Comparison of ENCODE assay signal across 12 cellular contexts in the genomic region with DNA sequence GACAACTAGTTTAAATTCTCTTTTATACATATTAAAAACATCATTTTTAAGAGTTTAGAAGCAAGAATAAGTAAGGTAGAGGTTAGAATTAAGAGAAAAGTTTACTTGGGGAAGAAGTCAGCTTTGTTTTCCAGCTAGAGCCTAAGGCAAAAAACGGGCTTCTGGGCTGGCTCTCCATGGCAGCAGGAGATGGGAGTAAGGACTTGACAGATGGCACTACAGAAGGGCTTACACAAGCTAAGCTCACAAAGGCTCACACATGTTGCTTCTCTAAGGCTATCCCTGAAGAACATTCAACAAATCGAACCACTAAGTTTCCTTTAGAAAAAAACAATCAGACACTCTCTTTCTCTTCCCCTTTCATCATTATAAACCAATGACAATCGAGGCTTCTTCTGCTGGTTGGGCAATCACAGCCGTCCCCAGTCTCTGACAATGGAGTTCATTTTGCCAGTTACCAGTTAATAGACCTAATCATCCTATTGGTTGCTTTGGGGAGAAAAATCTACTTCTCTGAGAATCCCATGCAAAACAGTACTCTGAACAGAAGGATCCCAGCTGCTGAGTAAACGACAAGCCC. TPM values are rescaled to one million over a fixed set of nuclear protein-coding genes. Genes with fewer than 3 reads are reported as not detected.
DNase-seq lines count a peak whose midpoint lies in the region; ATAC-seq and TF ChIP-seq lines count a peak whose summit lies in the region.
"Had no signal": no experiment of that assay in that cellular context is flagged by ENCODE, and none has a peak within 500 bp of the region (broad histone marks: within the 10 kb centered on the region; RNA-seq: fewer than 3 reads in every experiment).

No MANE protein-coding gene starts in this region.

- no peaks in the 10 kb centered on the region for H3K79me2 ChIP-seq in DND-41 (ENCODE audit: insufficient read depth, low read length)

- H3K9ac ChIP-seq in DND-41 (ENCODE audit: low read depth, low read length): no peak overlapping the region

- peaks cover 78% of the 10 kb centered on the region for H3K36me3 ChIP-seq in DND-41 (ENCODE audit: insufficient read depth, low read length)

- H3K27me3 Mint-ChIP-seq in brain: no peaks in the 10 kb centered on the region

- H3K9me3 ChIP-seq in DND-41 (ENCODE audit: insufficient read depth, low read length, severe bottlenecking): no peaks in the 10 kb centered on the region
- H3K9me3 ChIP-seq: MG63, right lobe of liver had no signal

- H3K4me2 ChIP-seq in DND-41 (ENCODE audit: insufficient read depth, low read length): no peak overlapping the region

- H3K9me3 Mint-ChIP-seq in brain: no peaks in the 10 kb centered on the region

- no peak overlapping the region for H2AFZ ChIP-seq in DND-41 (ENCODE audit: low read depth, low read length)

- peaks cover 38% of the 10 kb centered on the region for H3K4me1 ChIP-seq in DND-41 (ENCODE audit: insufficient read depth, low read length)

- H3K27ac ChIP-seq in DND-41 (ENCODE audit: low read length): peak overlapping the region; percentile 36; the same call in 1 of the 2 replicates
- H3K27ac ChIP-seq: right lobe of liver had no signal

- no peak for DNase-seq in DND-41
- peak; percentile 95 for DNase-seq in NCI-H2107 (lab: John Stamatoyannopoulos, UW)
- DNase-seq in nucleus accumbens (lab: John Stamatoyannopoulos, UW): peak in 32 of 56 donors; percentile 4 to 62 (median 22)
- no peak for DNase-seq in activated CD4-positive, CD25-positive, alpha-beta regulatory T cell (lab: John Stamatoyannopoulos, UW)
- DNase-seq in NCI-H187 (lab: John Stamatoyannopoulos, UW): no peak
- DNase-seq: cortex of kidney, EL, MG63 had no signal

- no peak overlapping the region for H3K4me3 Mint-ChIP-seq in brain

- peaks cover 63% of the 10 kb centered on the region for H3K4me1 Mint-ChIP-seq in brain

- no peaks in the 10 kb centered on the region for H3K27me3 ChIP-seq in DND-41 (ENCODE audit: insufficient read depth, low read length, poor library complexity)
- H3K27me3 ChIP-seq: MG63, right lobe of liver had no signal

- H3K27ac Mint-ChIP-seq in brain: peak overlapping the region; percentile 37 to 88 (median 61)

- TF ChIP-seq CTCF in DND-41 (IDR thresholded peaks at IDR 0.05; ENCODE audit: borderline replicate concordance, extremely low read depth, low read length, poor library complexity, severe bottlenecking) (no peak), brain (conservative IDR thresholded peaks at IDR 0.05) (no peak)

- H3K4me3 ChIP-seq in DND-41 (ENCODE audit: low read depth in 1 of 2, low read length in 2 of 2): no peak overlapping the region
- H3K4me3 ChIP-seq: lung, MG63, right lobe of liver had no signal

- ATAC-seq in DND-41 (ENCODE audit: insufficient read depth, low read depth): no peak
- ATAC-seq in HG03378 (IDR thresholded peaks at IDR 0.05; ENCODE audit: unreplicated experiment): no peak

- H4K20me1 ChIP-seq in DND-41 (ENCODE audit: insufficient read depth, low read length): peaks cover 9% of the 10 kb centered on the region

- H3K36me3 Mint-ChIP-seq in brain: peaks cover 74% of the 10 kb centered on the region

RNA-seq across cellular contexts. Expression of a gene that starts 40.5 kb away (rescaled TPM):
- polyA plus RNA-seq in brain (ENCODE audit: insufficient read depth, low read depth, low replicate concordance): 12.2 TPM

RNA-seq across cellular contexts. Expression of a gene that starts 54.2 kb away (rescaled TPM):
- polyA plus RNA-seq in brain (ENCODE audit: insufficient read depth, low read depth, low replicate concordance): 10.3 TPM

RNA-seq across cellular contexts. Expression of a gene that starts 58.9 kb away (rescaled TPM):
- polyA plus RNA-seq in brain (ENCODE audit: insufficient read depth, low read depth, low replicate concordance): 7.1 TPM

Comparison
In these comparisons a context has a peak if more than half of its experiments do, and no peak if none do; other contexts are left out.
1. DNase-seq: peak in NCI-H2107 (single experiment) and nucleus accumbens (32 of 56); none in DND-41 (single experiment), activated CD4-positive, CD25-positive, alpha-beta regulatory T cell (0 of 4) and NCI-H187 (0 of 2).